Comparison of ENCODE assay signal across 2 cellular contexts in genomic region chr22:26687439-26687838, GRCh38.
TF ChIP-seq lines count a peak whose summit lies in the region.

No MANE protein-coding gene starts in this region.

TF ChIP-seq in GM12891, 5 proteins besides CTCF, POLR2A, EP300 and RAD21:
- no peak for TF ChIP-seq PAX5 (IDR thresholded peaks at IDR 0.05; ENCODE audit: insufficient read depth, low read length, severe bottlenecking)
- no peak for TF ChIP-seq TAF1 (IDR thresholded peaks at IDR 0.05; ENCODE audit: low read depth, low read length)
- TF ChIP-seq SPI1 (IDR thresholded peaks at IDR 0.05; ENCODE audit: low read depth, low read length): peak; percentile 75

TF ChIP-seq in H1, 55 proteins besides CTCF, POLR2A, EP300 and RAD21:
- TF ChIP-seq ATF2 (IDR thresholded peaks at IDR 0.05; ENCODE audit: low read length): no peak
- TF ChIP-seq CTBP2 (IDR thresholded peaks at IDR 0.05; ENCODE audit: borderline replicate concordance, insufficient read depth, insufficient read length, low read length): no peak
- TF ChIP-seq SUZ12 (IDR thresholded peaks at IDR 0.05; ENCODE audit: low read length): no peak
- no peak for TF ChIP-seq TAF1 (IDR thresholded peaks at IDR 0.05; ENCODE audit: low read depth, low read length)
- TF ChIP-seq NANOG (IDR thresholded peaks at IDR 0.05; ENCODE audit: insufficient read depth, low read depth, low read length, poor library complexity, severe bottlenecking): no peak
TF ChIP-seq in H1: peak in this region for 0.
